1 cellular context compared by ENCODE assay signal in genomic region chr14:100408350-100409015, GRCh38.
TF ChIP-seq lines count a peak whose summit lies in the region.

No MANE protein-coding gene starts in this region.

TF ChIP-seq in HEK293, 187 proteins besides CTCF, POLR2A, EP300 and RAD21 (continued from another document):
- TF ChIP-seq ZNF580 (tag by site-specific recombination; IDR thresholded peaks at IDR 0.05) (no peak), ZBTB21 (tag by site-specific recombination; IDR thresholded peaks at IDR 0.05) (peak; percentile 96), ZFP69B (tag by site-specific recombination; IDR thresholded peaks at IDR 0.05) (peak; percentile 20; the same call in 1 of the 2 replicates), KLF8 (tag by site-specific recombination; IDR thresholded peaks at IDR 0.05) (0 out of 2 replicates have a peak, but pooled peaks have one; percentile 45), ZNF311 (tag by site-specific recombination; IDR thresholded peaks at IDR 0.05; ENCODE audit: borderline replicate concordance) (no peak)
